29 cellular contexts compared by ENCODE assay signal in the genomic region with DNA sequence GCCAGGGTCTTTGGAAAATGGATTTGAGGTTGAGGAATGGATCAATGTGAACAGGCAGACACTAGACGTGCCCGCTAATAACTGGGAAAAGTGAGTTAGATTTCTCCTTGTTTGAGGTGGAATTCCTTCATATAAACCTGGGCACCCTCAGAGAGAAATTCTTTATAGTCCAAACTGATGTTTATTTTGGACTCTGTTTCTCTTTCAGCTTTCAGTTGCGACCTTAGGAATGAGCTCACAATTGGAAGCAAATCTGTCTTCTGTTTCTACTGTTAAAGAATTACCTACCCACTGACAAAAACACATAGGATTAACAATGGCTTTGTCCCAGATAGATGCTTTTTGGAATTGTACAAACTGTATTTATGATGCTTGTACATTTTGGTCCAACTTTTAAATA.
A peak's percentile ranks its signal among the peaks of the same experiment; 100 is the strongest.
DNase-seq lines count a peak whose midpoint lies in the region; ATAC-seq, FAIRE-seq and TF ChIP-seq lines count a peak whose summit lies in the region.
"Had no signal": no experiment of that assay in that cellular context is flagged by ENCODE, and none has a peak within 500 bp of the region (broad histone marks: within the 10 kb centered on the region; RNA-seq: fewer than 3 reads in every experiment).

No MANE protein-coding gene starts in this region.

- H3K36me3 ChIP-seq in astrocyte (ENCODE audit: insufficient read depth, low read length) (no peaks in the 10 kb centered on the region), stomach smooth muscle (ENCODE audit: control insufficient read depth in 2 of 2, insufficient read depth in 2 of 2, low read length in 2 of 2) (no peaks in the 10 kb centered on the region), psoas muscle (ENCODE audit: insufficient read depth in 1 of 2, low read depth in 1 of 2) (peaks cover 0 to 27% of the 10 kb centered on the region in 2 donors)
- H3K36me3 ChIP-seq: cardiac muscle cell, HAP-1, neutrophil had no signal

- peaks cover 47% of the 10 kb centered on the region; the same call in 1 of the 2 replicates for H3K4me1 Mint-ChIP-seq in HFFc6 (ENCODE audit: low read depth)
- H3K4me1 Mint-ChIP-seq in astrocyte (ENCODE audit: low read depth, unreplicated experiment): no peaks in the 10 kb centered on the region
- H3K4me1 Mint-ChIP-seq: activated CD4-positive, alpha-beta T cell treated with anti-CD3 and anti-CD28 coated beads, Interleukin-2, amount 10 ng/mL, durations not matched to agents 24 days and 14 days had no signal

- no peaks in the 10 kb centered on the region for H3K9me3 ChIP-seq in astrocyte (ENCODE audit: insufficient read depth, low read depth, low read length)
- no peaks in the 10 kb centered on the region for H3K9me3 ChIP-seq in stomach smooth muscle (ENCODE audit: control insufficient read depth in 2 of 2, low read length in 2 of 2)
- no peaks in the 10 kb centered on the region for H3K9me3 ChIP-seq in psoas muscle
- H3K9me3 ChIP-seq: HAP-1, neutrophil had no signal

- intact Hi-C loops in psoas muscle (cut with DNase I): no loop called here

- H3K27me3 Mint-ChIP-seq in HFFc6 (ENCODE audit: insufficient read depth) (no peaks in the 10 kb centered on the region; the same call in none of the 2 replicates), astrocyte (ENCODE audit: low read depth, unreplicated experiment) (no peaks in the 10 kb centered on the region)
- H3K27me3 Mint-ChIP-seq: activated CD4-positive, alpha-beta T cell treated with anti-CD3 and anti-CD28 coated beads, Interleukin-2, amount 10 ng/mL, durations not matched to agents 24 days and 14 days; effector memory CD8-positive, alpha-beta T cell; stimulated activated naive CD8-positive, alpha-beta T cell treated with anti-CD3 and anti-CD28 coated beads, Interleukin-15, Interleukin-2, amounts not matched to agents 100 ng/mL and 50 ng/mL, for 24 hours had no signal

- TF ChIP-seq CTCF in HFFc6 (IDR thresholded peaks at IDR 0.05): no peak
- TF ChIP-seq CTCF in astrocyte (IDR thresholded peaks at IDR 0.05; ENCODE audit: insufficient read depth, low read depth, low read length): no peak
- TF ChIP-seq CTCF in psoas muscle (IDR thresholded peaks at IDR 0.05): no peak

- no peak for DNase-seq in HFFc6
- DNase-seq in astrocyte (ENCODE audit: low read depth): peak; percentile 75
- no peak for DNase-seq in left lobe of liver (ENCODE audit: low spot score)
- DNase-seq in psoas muscle: no peak
- no peak for DNase-seq in MV-4-11 (lab: John Stamatoyannopoulos, UW)
- no peak for DNase-seq in NCI-H748 treated with DMSO at 0.1 percent for 48 hours (lab: John Stamatoyannopoulos, UW)
- no peak for DNase-seq in GF-D8 (lab: John Stamatoyannopoulos, UW)
- DNase-seq: activated CD4-positive, alpha-beta T cell treated with anti-CD3 and anti-CD28 coated beads, Interleukin-2, amount 10 ng/mL, durations not matched to agents 24 days and 14 days; activated naive CD4-positive, alpha-beta T cell treated with Interleukin-2 at 50 U/mL for 16 hours; activated T-cell treated with anti-CD3 and anti-CD28 coated beads, Interleukin-2, amount 50 U/mL, for 48 hours; C1 segment of cervical spinal cord; Calu3; cortex of kidney; DND-41; effector memory CD8-positive, alpha-beta T cell; KBM-7; left cardiac atrium; mammary epithelial cell; MM.1S; Right ventricle myocardium superior; trophoblast cell had no signal

- H3K36me3 Mint-ChIP-seq in HFFc6 (ENCODE audit: low read depth) (no peaks in the 10 kb centered on the region), astrocyte (ENCODE audit: low read depth, unreplicated experiment) (no peaks in the 10 kb centered on the region)

- H3K27ac Mint-ChIP-seq in HFFc6 (peak overlapping the region; percentile 36; the same call in 1 of the 2 replicates), astrocyte (ENCODE audit: unreplicated experiment) (no peak overlapping the region)
- H3K27ac Mint-ChIP-seq: activated CD4-positive, alpha-beta T cell treated with anti-CD3 and anti-CD28 coated beads, Interleukin-2, amount 10 ng/mL, durations not matched to agents 24 days and 14 days; effector memory CD8-positive, alpha-beta T cell; stimulated activated naive CD8-positive, alpha-beta T cell treated with anti-CD3 and anti-CD28 coated beads, Interleukin-15, Interleukin-2, amounts not matched to agents 100 ng/mL and 50 ng/mL, for 24 hours had no signal

- H3K4me1 ChIP-seq in astrocyte (ENCODE audit: insufficient read depth, low read length): peaks cover 32% of the 10 kb centered on the region
- H3K4me1 ChIP-seq in stomach smooth muscle (ENCODE audit: control insufficient read depth, insufficient read depth, low read length): peaks cover 15% of the 10 kb centered on the region
- H3K4me1 ChIP-seq in psoas muscle: no peaks in the 10 kb centered on the region

- FAIRE-seq in astrocyte (lab: Jason Lieb, UNC): no peak
- FAIRE-seq: frontal cortex, GM18507 had no signal

- peak overlapping the region; percentile 34 for H3K4me2 ChIP-seq in astrocyte (ENCODE audit: low read length)

- H3K27me3 ChIP-seq in astrocyte (ENCODE audit: insufficient read depth, low read length): no peaks in the 10 kb centered on the region
- H3K27me3 ChIP-seq in stomach smooth muscle (ENCODE audit: control insufficient read depth in 1 of 2, insufficient read depth in 2 of 2, low read length in 2 of 2): no peaks in the 10 kb centered on the region
- no peaks in the 10 kb centered on the region for H3K27me3 ChIP-seq in psoas muscle (ENCODE audit: insufficient read depth in 3 of 3, low read length in 2 of 3)
- H3K27me3 ChIP-seq: cardiac muscle cell, neutrophil had no signal

- H3K4me3 Mint-ChIP-seq in HFFc6 (no peak overlapping the region), astrocyte (ENCODE audit: unreplicated experiment) (no peak overlapping the region)
- H3K4me3 Mint-ChIP-seq: activated CD4-positive, alpha-beta T cell treated with anti-CD3 and anti-CD28 coated beads, Interleukin-2, amount 10 ng/mL, durations not matched to agents 24 days and 14 days; effector memory CD8-positive, alpha-beta T cell; stimulated activated naive CD8-positive, alpha-beta T cell treated with anti-CD3 and anti-CD28 coated beads, Interleukin-15, Interleukin-2, amounts not matched to agents 100 ng/mL and 50 ng/mL, for 24 hours had no signal

- WGBS in psoas muscle, 3 donors: 72 to 82% (median 75%) methylated on average over 3 of the region's 3 CpGs

- no peaks in the 10 kb centered on the region for H4K20me1 ChIP-seq in astrocyte (ENCODE audit: insufficient read depth, low read length)

- no peaks in the 10 kb centered on the region for H3K79me2 ChIP-seq in astrocyte (ENCODE audit: insufficient read depth, low read length)

- H3K9me3 Mint-ChIP-seq in HFFc6 (no peaks in the 10 kb centered on the region; the same call in 1 of the 2 replicates), astrocyte (ENCODE audit: unreplicated experiment) (no peaks in the 10 kb centered on the region)
- H3K9me3 Mint-ChIP-seq: activated CD4-positive, alpha-beta T cell treated with anti-CD3 and anti-CD28 coated beads, Interleukin-2, amount 10 ng/mL, durations not matched to agents 24 days and 14 days; effector memory CD8-positive, alpha-beta T cell; stimulated activated naive CD8-positive, alpha-beta T cell treated with anti-CD3 and anti-CD28 coated beads, Interleukin-15, Interleukin-2, amounts not matched to agents 100 ng/mL and 50 ng/mL, for 24 hours had no signal

- no peak overlapping the region for H2AFZ ChIP-seq in astrocyte (ENCODE audit: low read depth, low read length)

- peak overlapping the region; percentile 80 for H3K9ac ChIP-seq in astrocyte (ENCODE audit: low read length)
- H3K9ac ChIP-seq in stomach smooth muscle (ENCODE audit: low read length in 2 of 2): no peak overlapping the region

- H3K27ac ChIP-seq in astrocyte (ENCODE audit: low read depth, low read length): peak overlapping the region; percentile 90
- peak overlapping the region; percentile 46 for H3K27ac ChIP-seq in stomach smooth muscle (ENCODE audit: low read length)
- no peak overlapping the region for H3K27ac ChIP-seq in psoas muscle
- H3K27ac ChIP-seq: cardiac muscle cell, neutrophil, skin epidermis had no signal

- ATAC-seq in left lobe of liver: peak; percentile 91
- ATAC-seq in psoas muscle: no peak
- ATAC-seq: effector memory CD8-positive, alpha-beta T cell; left cardiac atrium had no signal

- H3K4me3 ChIP-seq in astrocyte (ENCODE audit: insufficient read depth, low read depth, low read length) (no peak overlapping the region), stomach smooth muscle (ENCODE audit: low read length in 2 of 2) (no peak overlapping the region), psoas muscle (no peak overlapping the region)
- H3K4me3 ChIP-seq: cardiac muscle cell, HAP-1, skin epidermis had no signal
